ENCODE assay signal across 1 cellular context in genomic region chr4:52572936-52573485, GRCh38.
TF ChIP-seq lines count a peak whose summit lies in the region.

No MANE protein-coding gene starts in this region.

TF ChIP-seq in SK-N-SH, 30 proteins besides CTCF, POLR2A, EP300 and RAD21:
- no peak for TF ChIP-seq FOXJ3 (CRISPR knock-in tag; IDR thresholded peaks at IDR 0.05)
- TF ChIP-seq NRF1 (IDR thresholded peaks at IDR 0.05; ENCODE audit: low read depth, low read length) = no peak
- peak; percentile 51 for TF ChIP-seq JUND (IDR thresholded peaks at IDR 0.05)
- TF ChIP-seq FOSL2 (IDR thresholded peaks at IDR 0.05; ENCODE audit: borderline replicate concordance, low read depth) = peak; percentile 63
- TF ChIP-seq TCF12 (IDR thresholded peaks at IDR 0.05) = no peak
- TF ChIP-seq ELF1 (IDR thresholded peaks at IDR 0.05) = no peak
- no peak for TF ChIP-seq EZH2phosphoT487 (IDR thresholded peaks at IDR 0.05; ENCODE audit: borderline replicate concordance, low read depth)
- 0 out of 2 replicates have a peak, but pooled peaks have one; percentile 24 for TF ChIP-seq TEAD4 (IDR thresholded peaks at IDR 0.05; ENCODE audit: borderline replicate concordance, insufficient read depth)
TF ChIP-seq in SK-N-SH: peak in this region for 3.
